In the genomic region with DNA sequence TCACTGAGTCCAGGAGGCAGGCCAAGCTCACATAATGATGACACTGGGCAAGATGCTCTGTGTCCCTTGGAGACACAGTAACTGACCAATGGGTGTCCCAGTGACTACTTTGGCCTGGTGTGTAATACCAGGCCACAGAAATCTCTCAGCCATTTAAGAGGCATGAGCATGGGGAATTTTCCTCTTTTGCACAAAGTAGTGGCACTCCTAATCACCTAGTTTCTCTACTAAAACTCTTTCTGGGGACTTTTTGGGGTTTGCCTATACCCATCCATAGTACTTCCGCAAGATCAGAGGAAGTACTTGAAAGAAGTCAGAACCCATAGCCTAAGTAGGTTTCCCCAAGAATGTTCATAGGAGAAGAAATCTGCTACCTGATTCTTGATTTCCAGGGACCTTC, we compare ENCODE assay signal across 25 cellular contexts.
DNase-seq lines count a peak whose midpoint lies in the region; ATAC-seq and TF ChIP-seq lines count a peak whose summit lies in the region.
"Had no signal": no experiment of that assay in that cellular context is flagged by ENCODE, and none has a peak within 500 bp of the region (broad histone marks: within the 10 kb centered on the region; RNA-seq: fewer than 3 reads in every experiment).

No MANE protein-coding gene starts in this region.

- H3K27me3 Mint-ChIP-seq in nephron (ENCODE audit: low read depth): peaks cover 4% of the 10 kb centered on the region
- H3K27me3 Mint-ChIP-seq: B cell, IgD-negative memory B cell had no signal

- H3K27ac Mint-ChIP-seq in nephron: peak overlapping the region in 2 of 3 experiments; percentile 86 to 97
- H3K27ac Mint-ChIP-seq: CD8-positive, alpha-beta T cell; HFFc6; IgD-negative memory B cell had no signal

- H3K4me3 Mint-ChIP-seq in nephron: no peak overlapping the region
- H3K4me3 Mint-ChIP-seq: B cell; CD8-positive, alpha-beta T cell; HFFc6; IgD-negative memory B cell had no signal

- peak; percentile 37 for DNase-seq in GM06990 (ENCODE audit: extremely low read depth, insufficient read length)
- DNase-seq in activated CD4-positive, CD25-positive, alpha-beta regulatory T cell treated with anti-CD3 and anti-CD28 coated beads, Interleukin-2, amount 50 U/mL, for 72 hours: no peak
- no peak for DNase-seq in SW 1271 (lab: John Stamatoyannopoulos, UW)
- DNase-seq: Caco-2; CD8-positive, alpha-beta T cell; DMS 273 treated with DMSO at 0.1 percent for 48 hours; DMS79 treated with DMSO at 0.1 percent for 48 hours; GF-D8; GOT3; HFFc6; MM.1S; NCI-H2029 treated with DMSO at 0.1 percent for 48 hours; NCI-H2227 treated with DMSO at 0.1 percent for 48 hours; NCI-H526 treated with DMSO at 0.1 percent for 48 hours; PC-9; SJCRH30 had no signal

- ATAC-seq in GM18868 (IDR thresholded peaks at IDR 0.05; ENCODE audit: unreplicated experiment): peak; percentile 78
- ATAC-seq in HG02642 (IDR thresholded peaks at IDR 0.05; ENCODE audit: poor library complexity, unreplicated experiment): peak; percentile 64
- ATAC-seq in HG03342 (IDR thresholded peaks at IDR 0.05; ENCODE audit: unreplicated experiment): no peak
- ATAC-seq: CD8-positive, alpha-beta T cell; Right ventricle myocardium inferior; SK-N-SH treated with all-trans-retinoic acid at 6 μM for 48 hours had no signal

- no peaks in the 10 kb centered on the region for H3K27me3 ChIP-seq in GM06990 (replicated peaks; ENCODE audit: control insufficient read depth, insufficient read depth, low read length)
- H3K27me3 ChIP-seq: SJCRH30 had no signal

- no peaks in the 10 kb centered on the region for H3K36me3 ChIP-seq in GM06990 (ENCODE audit: control insufficient read depth, insufficient read depth, low read length)
- H3K36me3 ChIP-seq: HAP-1, SJCRH30 had no signal

- peaks cover 3% of the 10 kb centered on the region for H3K36me3 Mint-ChIP-seq in nephron (ENCODE audit: low read depth)

- no peak overlapping the region for H3K4me3 ChIP-seq in GM06990 (replicated peaks; ENCODE audit: low read depth, low read length)
- H3K4me3 ChIP-seq: HAP-1, PC-9, SJCRH30 had no signal

- H3K4me1 Mint-ChIP-seq in nephron: peaks cover 45% of the 10 kb centered on the region

- no peak for TF ChIP-seq CTCF in GM06990 (IDR thresholded peaks at IDR 0.05; ENCODE audit: insufficient read depth, low read length, poor library complexity, severe bottlenecking)
- no peak for TF ChIP-seq CTCF in nephron (IDR thresholded peaks at IDR 0.05; ENCODE audit: unreplicated experiment in 3 of 3)

- peaks cover 2% of the 10 kb centered on the region for H3K9me3 Mint-ChIP-seq in nephron
- H3K9me3 Mint-ChIP-seq: CD8-positive, alpha-beta T cell; HFFc6; IgD-negative memory B cell had no signal
